Comparison of ENCODE assay signal across 18 cellular contexts in the genomic region with DNA sequence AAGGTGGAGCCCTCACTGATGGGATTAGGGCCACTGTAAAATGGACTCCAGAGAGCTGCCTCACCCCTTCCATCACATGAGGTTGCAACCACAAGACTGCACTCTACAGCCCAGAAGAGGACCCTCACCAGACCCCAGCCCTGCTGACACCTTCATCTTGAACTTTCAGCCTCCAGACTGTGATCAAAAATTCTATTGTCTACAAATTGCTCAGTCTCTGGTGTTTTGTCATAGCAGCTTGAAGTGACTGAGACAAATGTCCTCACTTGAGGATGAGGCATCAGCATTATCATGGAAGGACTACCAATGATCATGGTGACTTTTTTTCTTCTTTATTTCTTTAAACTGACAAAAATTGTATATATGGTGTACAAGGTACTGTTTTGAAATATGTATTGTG. TPM values are rescaled to one million over a fixed set of nuclear protein-coding genes. Genes with fewer than 3 reads are reported as not detected.
DNase-seq lines count a peak whose midpoint lies in the region; ATAC-seq and TF ChIP-seq lines count a peak whose summit lies in the region.
"Had no signal": no experiment of that assay in that cellular context is flagged by ENCODE, and none has a peak within 500 bp of the region (broad histone marks: within the 10 kb centered on the region; RNA-seq: fewer than 3 reads in every experiment).

No MANE protein-coding gene starts in this region.

- H3K4me1 Mint-ChIP-seq in activated naive CD8-positive, alpha-beta T cell treated with anti-CD3 and anti-CD28 coated beads for 36 hours = peaks cover 13% of the 10 kb centered on the region
- H3K4me1 Mint-ChIP-seq in activated naive CD8-positive, alpha-beta T cell treated with anti-CD3 and anti-CD28 coated beads, Interleukin-2, amount 50 U/mL, for 24 hours = peaks cover 13% of the 10 kb centered on the region

- peak overlapping the region; percentile 17 for H3K27ac Mint-ChIP-seq in activated naive CD8-positive, alpha-beta T cell treated with anti-CD3 and anti-CD28 coated beads for 36 hours
- H3K27ac Mint-ChIP-seq in activated naive CD8-positive, alpha-beta T cell treated with anti-CD3 and anti-CD28 coated beads, Interleukin-2, amount 50 U/mL, for 24 hours = no peak overlapping the region
- H3K27ac Mint-ChIP-seq: B cell; CD4-positive, alpha-beta T cell; CD8-positive, alpha-beta T cell had no signal

- H3K9me3 ChIP-seq in HEK293 (ENCODE audit: control insufficient read depth, insufficient read depth, low read depth, low read length) = no peaks in the 10 kb centered on the region
- H3K9me3 ChIP-seq: A549, Caco-2 had no signal

- DNase-seq in activated naive CD8-positive, alpha-beta T cell treated with anti-CD3 and anti-CD28 coated beads for 36 hours = no peak
- no peak for DNase-seq in activated naive CD8-positive, alpha-beta T cell treated with anti-CD3 and anti-CD28 coated beads, Interleukin-2, amount 50 U/mL, for 24 hours
- peak; percentile 13 for DNase-seq in posterior vena cava (ENCODE audit: low spot score)
- DNase-seq: AML-193; Caco-2; Calu3; CD4-positive, alpha-beta T cell; CD8-positive, alpha-beta T cell; DMS79 treated with DMSO at 0.1 percent for 48 hours; GF-D8 had no signal

- no peak for ATAC-seq in activated naive CD8-positive, alpha-beta T cell treated with anti-CD3 and anti-CD28 coated beads, Interleukin-2, amount 50 U/mL, for 24 hours
- ATAC-seq in HG03108 (IDR thresholded peaks at IDR 0.05; ENCODE audit: unreplicated experiment) = no peak
- ATAC-seq: A549; CD8-positive, alpha-beta T cell had no signal

- no peaks in the 10 kb centered on the region for H3K9me3 Mint-ChIP-seq in activated naive CD8-positive, alpha-beta T cell treated with anti-CD3 and anti-CD28 coated beads for 36 hours
- no peaks in the 10 kb centered on the region for H3K9me3 Mint-ChIP-seq in activated naive CD8-positive, alpha-beta T cell treated with anti-CD3 and anti-CD28 coated beads, Interleukin-2, amount 50 U/mL, for 24 hours
- H3K9me3 Mint-ChIP-seq: CD4-positive, alpha-beta T cell; CD8-positive, alpha-beta T cell had no signal

- no peaks in the 10 kb centered on the region for H3K36me3 ChIP-seq in HEK293 (ENCODE audit: control insufficient read depth in 2 of 2, insufficient read depth in 1 of 2, low read length in 2 of 2)
- H3K36me3 ChIP-seq: BLaER1 treated with 17β-estradiol and CSF1 and Interleukin-3, amounts not matched to agents 10 nM and 100 nM had no signal

- no peak overlapping the region for H3K4me3 Mint-ChIP-seq in activated naive CD8-positive, alpha-beta T cell treated with anti-CD3 and anti-CD28 coated beads for 36 hours
- H3K4me3 Mint-ChIP-seq in activated naive CD8-positive, alpha-beta T cell treated with anti-CD3 and anti-CD28 coated beads, Interleukin-2, amount 50 U/mL, for 24 hours = no peak overlapping the region
- H3K4me3 Mint-ChIP-seq: B cell; CD4-positive, alpha-beta T cell; CD8-positive, alpha-beta T cell had no signal

- intact Hi-C loops in posterior vena cava (cut with DNase I) = no loop called here

- peaks cover 78% of the 10 kb centered on the region for H3K27me3 Mint-ChIP-seq in activated naive CD8-positive, alpha-beta T cell treated with anti-CD3 and anti-CD28 coated beads for 36 hours
- peaks cover 54% of the 10 kb centered on the region for H3K27me3 Mint-ChIP-seq in activated naive CD8-positive, alpha-beta T cell treated with anti-CD3 and anti-CD28 coated beads, Interleukin-2, amount 50 U/mL, for 24 hours

- H3K4me1 ChIP-seq in HEK293 (ENCODE audit: control insufficient read depth, insufficient read depth, low read length) = no peaks in the 10 kb centered on the region
- H3K4me1 ChIP-seq: BLaER1 treated with 17β-estradiol and CSF1 and Interleukin-3, amounts not matched to agents 10 nM and 100 nM had no signal

- CTCF ChIA-PET in HEK293 (lab: Yijun Ruan, JAX) = interaction anchor here (0.6 kb wide), 1 partner anchor 37 kb away, joined by 4 read pairs; no protein-coding TSS in a partner anchor

- POLR2A ChIA-PET in HEK293 (lab: Yijun Ruan, JAX) = interaction anchor here (1.4 kb wide), 1 partner anchor 14 kb away, joined by 4 read pairs; no protein-coding TSS in a partner anchor

- no peak for TF ChIP-seq CTCF in HEK293 (tag by site-specific recombination; IDR thresholded peaks at IDR 0.05)

- H3K4me3 ChIP-seq in HEK293 (ENCODE audit: low read depth, low read length) = no peak overlapping the region
- H3K4me3 ChIP-seq: A549; BLaER1 treated with 17β-estradiol and CSF1 and Interleukin-3, amounts not matched to agents 10 nM and 100 nM had no signal

- H3K27ac ChIP-seq in HEK293 (ENCODE audit: extremely low read depth, low read depth, low read length) = no peak overlapping the region
- H3K27ac ChIP-seq: 22Rv1; A549; BLaER1 treated with 17β-estradiol and CSF1 and Interleukin-3, amounts not matched to agents 10 nM and 100 nM; C4-2B had no signal

- H3K36me3 Mint-ChIP-seq in activated naive CD8-positive, alpha-beta T cell treated with anti-CD3 and anti-CD28 coated beads for 36 hours = no peaks in the 10 kb centered on the region
- H3K36me3 Mint-ChIP-seq in activated naive CD8-positive, alpha-beta T cell treated with anti-CD3 and anti-CD28 coated beads, Interleukin-2, amount 50 U/mL, for 24 hours (ENCODE audit: low read depth) = no peaks in the 10 kb centered on the region
- H3K36me3 Mint-ChIP-seq: CD8-positive, alpha-beta T cell had no signal

TF ChIP-seq in HEK293, 187 proteins besides CTCF, POLR2A, EP300 and RAD21:
- TF ChIP-seq, protein P1, sequence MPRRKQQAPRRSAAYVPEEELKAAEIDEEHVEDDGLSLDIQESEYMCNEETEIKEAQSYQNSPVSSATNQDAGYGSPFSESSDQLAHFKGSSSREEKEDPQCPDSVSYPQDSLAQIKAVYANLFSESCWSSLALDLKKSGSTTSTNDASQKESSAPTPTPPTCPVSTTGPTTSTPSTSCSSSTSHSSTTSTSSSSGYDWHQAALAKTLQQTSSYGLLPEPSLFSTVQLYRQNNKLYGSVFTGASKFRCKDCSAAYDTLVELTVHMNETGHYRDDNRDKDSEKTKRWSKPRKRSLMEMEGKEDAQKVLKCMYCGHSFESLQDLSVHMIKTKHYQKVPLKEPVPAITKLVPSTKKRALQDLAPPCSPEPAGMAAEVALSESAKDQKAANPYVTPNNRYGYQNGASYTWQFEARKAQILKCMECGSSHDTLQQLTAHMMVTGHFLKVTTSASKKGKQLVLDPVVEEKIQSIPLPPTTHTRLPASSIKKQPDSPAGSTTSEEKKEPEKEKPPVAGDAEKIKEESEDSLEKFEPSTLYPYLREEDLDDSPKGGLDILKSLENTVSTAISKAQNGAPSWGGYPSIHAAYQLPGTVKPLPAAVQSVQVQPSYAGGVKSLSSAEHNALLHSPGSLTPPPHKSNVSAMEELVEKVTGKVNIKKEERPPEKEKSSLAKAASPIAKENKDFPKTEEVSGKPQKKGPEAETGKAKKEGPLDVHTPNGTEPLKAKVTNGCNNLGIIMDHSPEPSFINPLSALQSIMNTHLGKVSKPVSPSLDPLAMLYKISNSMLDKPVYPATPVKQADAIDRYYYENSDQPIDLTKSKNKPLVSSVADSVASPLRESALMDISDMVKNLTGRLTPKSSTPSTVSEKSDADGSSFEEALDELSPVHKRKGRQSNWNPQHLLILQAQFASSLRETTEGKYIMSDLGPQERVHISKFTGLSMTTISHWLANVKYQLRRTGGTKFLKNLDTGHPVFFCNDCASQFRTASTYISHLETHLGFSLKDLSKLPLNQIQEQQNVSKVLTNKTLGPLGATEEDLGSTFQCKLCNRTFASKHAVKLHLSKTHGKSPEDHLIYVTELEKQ (tag by site-specific recombination; IDR thresholded peaks at IDR 0.05; ENCODE audit: borderline replicate concordance) = no peak
- peak; percentile 90 for TF ChIP-seq ZNF548 (tag by site-specific recombination; IDR thresholded peaks at IDR 0.05)

RNA-seq across cellular contexts. Expression of a gene that starts 26.7 kb away (rescaled TPM):
- 1 to 10 TPM; 1.3 to 1.9 TPM for total RNA-seq in activated naive CD8-positive, alpha-beta T cell treated with anti-CD3 and anti-CD28 coated beads for 36 hours
- total RNA-seq in posterior vena cava = 1 to 10 TPM in 1 of 2 donors, under 1 TPM in 1; 0.38 to 1.9 TPM
- total RNA-seq: A172, B cell had no signal

RNA-seq across cellular contexts. Expression of a gene that starts 36.8 kb away (rescaled TPM):
- total RNA-seq in activated naive CD8-positive, alpha-beta T cell treated with anti-CD3 and anti-CD28 coated beads for 36 hours = 10 to 100 TPM; 32.7 to 36.1 TPM
- 10 to 100 TPM; 12.7 to 13.3 TPM for total RNA-seq in posterior vena cava

RNA-seq across cellular contexts. Expression of a gene that starts 43.8 kb away (rescaled TPM):
- total RNA-seq in activated naive CD8-positive, alpha-beta T cell treated with anti-CD3 and anti-CD28 coated beads for 36 hours = 100 to 1,000 TPM; 119 to 125 TPM
- 10 to 100 TPM; 61.6 to 64.3 TPM for total RNA-seq in posterior vena cava
